ENCODE assay signal across 16 cellular contexts in the genomic region with DNA sequence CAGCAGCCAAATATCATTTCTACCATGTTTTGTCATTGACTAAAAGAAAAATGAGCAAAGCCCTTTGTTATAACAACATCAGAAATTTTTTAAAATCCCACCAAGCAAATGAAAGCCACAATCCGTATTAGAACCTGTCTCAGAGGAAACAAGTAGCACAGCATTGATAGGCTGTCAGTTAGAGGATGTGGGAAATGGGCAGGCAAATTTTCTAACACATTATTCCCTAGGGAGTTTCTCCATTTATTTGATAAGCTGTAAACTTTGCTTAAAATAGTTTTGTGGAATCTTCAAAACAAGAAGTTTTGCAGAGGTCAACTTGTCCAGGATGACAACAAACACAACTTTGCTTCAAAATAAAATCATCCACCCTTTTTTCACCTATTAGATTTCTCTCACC. TPM values are rescaled to one million over a fixed set of nuclear protein-coding genes. Genes with fewer than 3 reads are reported as not detected.
DNase-seq lines count a peak whose midpoint lies in the region; ATAC-seq and TF ChIP-seq lines count a peak whose summit lies in the region.
"Had no signal": no experiment of that assay in that cellular context is flagged by ENCODE, and none has a peak within 500 bp of the region (broad histone marks: within the 10 kb centered on the region; RNA-seq: fewer than 3 reads in every experiment).

No MANE protein-coding gene starts in this region.

- H3K27me3 ChIP-seq in heart left ventricle, result no peaks in the 10 kb centered on the region
- no peaks in the 10 kb centered on the region for H3K27me3 ChIP-seq in aorta (ENCODE audit: control insufficient read depth in 1 of 2, insufficient read depth in 2 of 2, low read length in 1 of 2)

- no peak overlapping the region for H3K4me3 ChIP-seq in heart left ventricle
- H3K4me3 ChIP-seq in aorta (ENCODE audit: low read length in 2 of 2), result no peak overlapping the region

- no peaks in the 10 kb centered on the region for H3K9me3 Mint-ChIP-seq in glutamatergic neuron (ENCODE audit: unreplicated experiment)
- H3K9me3 Mint-ChIP-seq in naive thymus-derived CD8-positive, alpha-beta T cell, result peaks cover 0 to 7% (median 0%) of the 10 kb centered on the region in 9 donors

- peak overlapping the region in 11 of 12 donors; percentile 6 to 82 (median 52) for H3K27ac ChIP-seq in heart left ventricle
- peak overlapping the region; percentile 47 to 98 for H3K27ac ChIP-seq in aorta (ENCODE audit: low read depth in 1 of 2, low read length in 2 of 2)
- H3K27ac ChIP-seq: WERI-Rb-1 had no signal

- peak overlapping the region; percentile 25 for H3K27ac Mint-ChIP-seq in glutamatergic neuron (ENCODE audit: unreplicated experiment)
- H3K27ac Mint-ChIP-seq in naive thymus-derived CD8-positive, alpha-beta T cell, result no peak overlapping the region
- H3K27ac Mint-ChIP-seq: CD8-positive, alpha-beta T cell had no signal

- no peak for TF ChIP-seq POLR2A in heart left ventricle (IDR thresholded peaks at IDR 0.05)

- H3K36me3 Mint-ChIP-seq in glutamatergic neuron (ENCODE audit: unreplicated experiment), result no peaks in the 10 kb centered on the region
- H3K36me3 Mint-ChIP-seq in naive thymus-derived CD8-positive, alpha-beta T cell, result peaks cover 0 to 8% (median 0%) of the 10 kb centered on the region in 3 donors
- H3K36me3 Mint-ChIP-seq: CD8-positive, alpha-beta T cell had no signal

- POLR2A ChIA-PET in naive thymus-derived CD8-positive, alpha-beta T cell (lab: Charles Lee), result no interaction called here

- no peak overlapping the region for H3K4me3 Mint-ChIP-seq in glutamatergic neuron (ENCODE audit: unreplicated experiment)
- no peak overlapping the region for H3K4me3 Mint-ChIP-seq in naive thymus-derived CD8-positive, alpha-beta T cell
- H3K4me3 Mint-ChIP-seq: CD8-positive, alpha-beta T cell had no signal

- TF ChIP-seq CTCF in heart left ventricle (IDR thresholded peaks at IDR 0.05) (no peak), glutamatergic neuron (IDR thresholded peaks at IDR 0.05; ENCODE audit: partially characterized antibody, unreplicated experiment) (no peak)

- ATAC-seq in heart left ventricle (no peak), HG03342 (IDR thresholded peaks at IDR 0.05; ENCODE audit: unreplicated experiment) (peak; percentile 61), aorta (ENCODE audit: low FRiP score) (no peak), HG03095 (IDR thresholded peaks at IDR 0.05; ENCODE audit: unreplicated experiment) (no peak)
- ATAC-seq in naive thymus-derived CD8-positive, alpha-beta T cell, result no peak
- ATAC-seq: CD8-positive, alpha-beta T cell had no signal

- peaks cover 2% of the 10 kb centered on the region for H3K27me3 Mint-ChIP-seq in glutamatergic neuron (ENCODE audit: unreplicated experiment)
- H3K27me3 Mint-ChIP-seq in naive thymus-derived CD8-positive, alpha-beta T cell, result peaks cover 3 to 31% (median 19%) of the 10 kb centered on the region in 5 donors

- WGBS in heart left ventricle, 4 donors, result 34 to 61% (median 45%) methylated on average over 1 of the region's 1 CpG
- WGBS in aorta, 2 donors, result 28 to 34% methylated on average over 1 of the region's 1 CpG

- intact Hi-C loops in heart left ventricle (cut with DNase I), result loop anchor here in 1 of 10 donors (5.0 to 10.0 kb wide), 2 partner anchors 42 to 129 kb away; no protein-coding TSS in a partner anchor
- intact Hi-C loops in cardiac septum (cut with DNase I), result loop anchor here (10.0 kb wide), 1 partner anchor 129 kb away; no protein-coding TSS in a partner anchor
- intact Hi-C loops in aorta (cut with DNase I), result loop anchor here in 1 of 2 donors (10.0 kb wide), 1 partner anchor 51 kb away; a partner anchor contains a TSS

- H3K9me3 ChIP-seq in heart left ventricle (no peaks in the 10 kb centered on the region), aorta (ENCODE audit: control insufficient read depth, low read length) (no peaks in the 10 kb centered on the region)

- DNase-seq in heart left ventricle, result no peak
- no peak for DNase-seq in cardiac septum (ENCODE audit: low spot score)
- DNase-seq in glutamatergic neuron, result no peak
- no peak for DNase-seq in aorta
- DNase-seq in activated CD4-positive, CD25-positive, alpha-beta regulatory T cell treated with anti-CD3 and anti-CD28 coated beads, Interleukin-2, amount 50 U/mL, for 72 hours, result no peak
- no peak for DNase-seq in naive thymus-derived CD8-positive, alpha-beta T cell
- DNase-seq: 8988T; activated naive CD4-positive, alpha-beta T cell treated with Interleukin-2 at 50 U/mL for 16 hours; CD8-positive, alpha-beta T cell; KBM-7; NCI-H1417 treated with DMSO at 0.1 percent for 48 hours; NCI-H446; stimulated activated CD4-positive, alpha-beta T cell treated with anti-CD3 and anti-CD28 coated beads, Interleukin-4, amount 100 ng/mL, for 1 hour; WERI-Rb-1 had no signal

- H3K4me1 ChIP-seq in heart left ventricle (peaks cover 0 to 34% (median 17%) of the 10 kb centered on the region in 12 donors), aorta (ENCODE audit: control insufficient read depth in 1 of 2, insufficient read depth in 2 of 2, low read length in 2 of 2) (peaks cover 0 to 3% of the 10 kb centered on the region in 2 donors)

- H3K36me3 ChIP-seq in heart left ventricle (no peaks in the 10 kb centered on the region), aorta (ENCODE audit: control insufficient read depth in 1 of 2, insufficient read depth in 2 of 2, low read length in 1 of 2) (no peaks in the 10 kb centered on the region)
- H3K36me3 ChIP-seq: WERI-Rb-1 had no signal

- H3K4me1 Mint-ChIP-seq in glutamatergic neuron (ENCODE audit: low read depth, unreplicated experiment), result peaks cover 36% of the 10 kb centered on the region
- H3K4me1 Mint-ChIP-seq in naive thymus-derived CD8-positive, alpha-beta T cell, result peaks cover 0 to 5% (median 0%) of the 10 kb centered on the region in 4 donors

RNA-seq across cellular contexts. Expression of a gene that starts 53.6 kb away (rescaled TPM):
- 10 to 100 TPM; 34.0 to 65.3 (median 42.2) TPM for total RNA-seq in heart left ventricle
- polyA plus RNA-seq in heart left ventricle, result 10 to 100 TPM in 1 of 2 donors, 1 to 10 TPM in 1; 3.8 to 13.1 TPM
- total RNA-seq in cardiac septum, result 39.5 TPM
- total RNA-seq in glutamatergic neuron (ENCODE audit: unreplicated experiment), result 136 TPM
- 10 to 100 TPM; 49.8 to 51.6 TPM for total RNA-seq in aorta
- 1 to 10 TPM; 2.8 to 6.5 TPM for polyA plus RNA-seq in aorta
- 10 to 100 TPM; 44.4 to 47.9 TPM for total RNA-seq in naive thymus-derived CD8-positive, alpha-beta T cell
- 10 to 100 TPM; 16.6 to 23.7 (median 16.6) TPM for polyA plus RNA-seq in naive thymus-derived CD8-positive, alpha-beta T cell
